21 cellular contexts compared by ENCODE assay signal in the genomic region with DNA sequence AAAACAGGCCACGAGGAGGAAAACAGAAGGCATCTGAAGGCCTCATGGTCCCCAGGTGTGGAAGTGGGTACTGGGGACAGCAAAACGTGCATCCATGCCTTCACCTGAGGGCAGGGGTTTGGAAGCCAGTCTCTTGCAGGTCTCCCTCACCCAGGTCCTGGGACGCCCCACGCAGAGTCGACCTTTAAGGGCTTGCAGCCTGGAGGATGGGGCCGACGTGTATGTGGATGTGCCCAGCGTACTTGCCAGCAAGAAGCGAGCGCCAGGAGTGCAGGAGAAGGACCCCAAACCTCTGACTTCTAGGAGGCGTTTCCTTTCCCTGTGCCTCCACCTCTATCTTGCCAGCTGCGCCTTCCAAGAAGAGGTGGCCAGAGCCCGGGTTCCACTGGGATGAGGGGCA.
DNase-seq lines count a peak whose midpoint lies in the region; ATAC-seq and TF ChIP-seq lines count a peak whose summit lies in the region.
"Had no signal": no experiment of that assay in that cellular context is flagged by ENCODE, and none has a peak within 500 bp of the region (broad histone marks: within the 10 kb centered on the region; RNA-seq: fewer than 3 reads in every experiment).

No MANE protein-coding gene starts in this region.

- peak overlapping the region; percentile 51 for H2BK12ac ChIP-seq in neuronal stem cell (ENCODE audit: low read length)

- no peak overlapping the region for H2BK120ac ChIP-seq in neuronal stem cell (ENCODE audit: low read depth, low read length)

- H2AFZ ChIP-seq in neuronal stem cell (ENCODE audit: low read length) = no peak overlapping the region

- intact Hi-C loops in CD4-positive, alpha-beta T cell (cut with DNase I, micrococcal nuclease) = no loop called here
- intact Hi-C loops in testis (cut with DNase I; ENCODE audit: low total_unique reads) = loop anchor here (5.0 kb wide), 1 partner anchor 272 kb away; no protein-coding TSS in a partner anchor

- H3K27me3 ChIP-seq in BLaER1 treated with 17β-estradiol and CSF1 and Interleukin-3, amounts not matched to agents 10 nM and 100 nM = no peaks in the 10 kb centered on the region; a peak in 2 of 22 replicates
- H3K27me3 ChIP-seq in CD4-positive, alpha-beta T cell (ENCODE audit: control insufficient read depth, insufficient read depth, low read length) = no peaks in the 10 kb centered on the region
- H3K27me3 ChIP-seq in neuronal stem cell (ENCODE audit: control insufficient read depth in 3 of 3, insufficient read depth in 3 of 3, low read depth in 1 of 3, low read length in 3 of 3) (no peaks in the 10 kb centered on the region), testis (no peaks in the 10 kb centered on the region)
- H3K27me3 ChIP-seq: Peyer's patch, SJCRH30 had no signal

- H3K79me1 ChIP-seq in neuronal stem cell (ENCODE audit: low read depth, low read length) = no peaks in the 10 kb centered on the region

- peak overlapping the region; percentile 85 for H2AK5ac ChIP-seq in neuronal stem cell (ENCODE audit: low read depth, low read length)

- no peaks in the 10 kb centered on the region for H3K27me3 Mint-ChIP-seq in CD4-positive, alpha-beta T cell
- H3K27me3 Mint-ChIP-seq in effector memory CD8-positive, alpha-beta T cell = no peaks in the 10 kb centered on the region

- CTCF ChIA-PET in CD4-positive, alpha-beta T cell (lab: Charles Lee) = no interaction called here

- H2BK15ac ChIP-seq in neuronal stem cell (ENCODE audit: low read length) = peak overlapping the region; percentile 77

- H3K9me3 Mint-ChIP-seq in CD4-positive, alpha-beta T cell = no peaks in the 10 kb centered on the region
- H3K9me3 Mint-ChIP-seq in effector memory CD8-positive, alpha-beta T cell = no peaks in the 10 kb centered on the region
- H3K9me3 Mint-ChIP-seq: H9, HFFc6 had no signal

- H3K27ac Mint-ChIP-seq in CD4-positive, alpha-beta T cell = peak overlapping the region; percentile 70
- peak overlapping the region; percentile 29 to 38 for H3K27ac Mint-ChIP-seq in effector memory CD8-positive, alpha-beta T cell
- H3K27ac Mint-ChIP-seq: HFFc6 had no signal

- peaks cover 4 to 60% (median 31%) of the 10 kb centered on the region in 11 experiments; a peak in 16 of 22 replicates for H3K36me3 ChIP-seq in BLaER1 treated with 17β-estradiol and CSF1 and Interleukin-3, amounts not matched to agents 10 nM and 100 nM
- H3K36me3 ChIP-seq in neuronal stem cell (replicated peaks in 1 of 2; ENCODE audit: control insufficient read depth in 2 of 2, insufficient read depth in 2 of 2, low read length in 2 of 2) (no peaks in the 10 kb centered on the region), testis (ENCODE audit: low read depth, missing control alignments) (no peaks in the 10 kb centered on the region)
- H3K36me3 ChIP-seq: SJCRH30 had no signal

- ATAC-seq in CD4-positive, alpha-beta T cell (ENCODE audit: poor library complexity) = no peak
- ATAC-seq in effector memory CD8-positive, alpha-beta T cell (replicated peaks) = no peak
- ATAC-seq in left lobe of liver = no peak
- ATAC-seq: GM12878 had no signal

- H2BK5ac ChIP-seq in neuronal stem cell (ENCODE audit: low read length) = peak overlapping the region; percentile 44

- no peak overlapping the region for H3K23ac ChIP-seq in neuronal stem cell (ENCODE audit: low read depth, low read length, poor library complexity)

- H4K8ac ChIP-seq in neuronal stem cell (ENCODE audit: low read depth, low read length) = no peak overlapping the region

- no peak overlapping the region for H3K9ac ChIP-seq in BLaER1 treated with 17β-estradiol and CSF1 and Interleukin-3, amounts not matched to agents 10 nM and 100 nM
- H3K9ac ChIP-seq in neuronal stem cell (ENCODE audit: low read depth, low read length, poor library complexity) = no peak overlapping the region

- H3K4me3 Mint-ChIP-seq in CD4-positive, alpha-beta T cell = no peak overlapping the region
- H3K4me3 Mint-ChIP-seq in effector memory CD8-positive, alpha-beta T cell = no peak overlapping the region
- H3K4me3 Mint-ChIP-seq: H9, HFFc6 had no signal

- peaks cover 5% of the 10 kb centered on the region for H3K4me1 Mint-ChIP-seq in CD4-positive, alpha-beta T cell (ENCODE audit: low read depth)
- H3K4me1 Mint-ChIP-seq in effector memory CD8-positive, alpha-beta T cell (ENCODE audit: low read depth in 2 of 2) = peaks cover 3% of the 10 kb centered on the region in 2 donors

- H3K4me2 ChIP-seq in BLaER1 treated with 17β-estradiol and CSF1 and Interleukin-3, amounts not matched to agents 10 nM and 100 nM = peak overlapping the region in 9 of 11 experiments; percentile 30 to 89 (median 66); a peak in 14 of 22 replicates
- H3K4me2 ChIP-seq in neuronal stem cell (ENCODE audit: insufficient read depth, low read length, poor library complexity, severe bottlenecking) = no peak overlapping the region

- peaks cover 0 to 48% (median 0%) of the 10 kb centered on the region in 11 experiments; a peak in 6 of 22 replicates for H4K20me1 ChIP-seq in BLaER1 treated with 17β-estradiol and CSF1 and Interleukin-3, amounts not matched to agents 10 nM and 100 nM

- no CpG with 5 or more reads among the region's 13 CpGs for WGBS in neuronal stem cell (ENCODE audit: extremely low coverage in 2 of 2, insufficient read length in 2 of 2, insufficient replicate concordance in 1 of 2), 2 donors
- 92 to 94% methylated on average over 7 to 13 of the region's 13 CpGs for WGBS in testis, 2 donors

- H3K4ac ChIP-seq in neuronal stem cell (ENCODE audit: low read length) = no peak overlapping the region

- peak overlapping the region; percentile 33 for H3K14ac ChIP-seq in neuronal stem cell (ENCODE audit: low read length)

- H3K18ac ChIP-seq in neuronal stem cell (ENCODE audit: low read length) = peak overlapping the region; percentile 82

- H3K4me1 ChIP-seq in BLaER1 treated with 17β-estradiol and CSF1 and Interleukin-3, amounts not matched to agents 10 nM and 100 nM = peaks cover 15 to 60% (median 58%) of the 10 kb centered on the region in 10 experiments
- H3K4me1 ChIP-seq in neuronal stem cell (ENCODE audit: control insufficient read depth in 2 of 2, insufficient read depth in 1 of 2, low read depth in 1 of 2, low read length in 2 of 2) (peaks cover 18 to 24% of the 10 kb centered on the region in 2 donors), testis (peaks cover 9% of the 10 kb centered on the region)
- H3K4me1 ChIP-seq: SJCRH30 had no signal

- POLR2A ChIA-PET in CD4-positive, alpha-beta T cell (lab: Charles Lee) = no interaction called here

- H4K91ac ChIP-seq in neuronal stem cell (ENCODE audit: low read depth, low read length, poor library complexity) = no peak overlapping the region

- no peak for TF ChIP-seq CTCF in CD4-positive, alpha-beta T cell (IDR thresholded peaks at IDR 0.05)
- TF ChIP-seq CTCF in testis (IDR thresholded peaks at IDR 0.05) = no peak

- H3K36me3 Mint-ChIP-seq in CD4-positive, alpha-beta T cell (ENCODE audit: low read depth) = peaks cover 65% of the 10 kb centered on the region
- H3K36me3 Mint-ChIP-seq in effector memory CD8-positive, alpha-beta T cell (ENCODE audit: insufficient read depth) = peaks cover 7% of the 10 kb centered on the region

- H3K4me3 ChIP-seq in BLaER1 treated with 17β-estradiol and CSF1 and Interleukin-3, amounts not matched to agents 10 nM and 100 nM = no peak overlapping the region
- H3K4me3 ChIP-seq in neuronal stem cell (ENCODE audit: low read length in 2 of 2) (no peak overlapping the region), testis (no peak overlapping the region)
- H3K4me3 ChIP-seq: GM12878, Peyer's patch, SJCRH30 had no signal

- H3K9me3 ChIP-seq in BLaER1 treated with 17β-estradiol and CSF1 and Interleukin-3, amounts not matched to agents 10 nM and 100 nM (replicated peaks in 1 of 11) = no peaks in the 10 kb centered on the region
- no peaks in the 10 kb centered on the region for H3K9me3 ChIP-seq in CD4-positive, alpha-beta T cell (ENCODE audit: control insufficient read depth, low read length)
- H3K9me3 ChIP-seq in neuronal stem cell (replicated peaks in 1 of 2; ENCODE audit: control insufficient read depth in 2 of 2, insufficient read depth in 1 of 2, low read depth in 1 of 2, low read length in 2 of 2) = no peaks in the 10 kb centered on the region
- H3K9me3 ChIP-seq in testis = no peaks in the 10 kb centered on the region
- H3K9me3 ChIP-seq: Peyer's patch, SJCRH30 had no signal

- no peak for TF ChIP-seq POLR2A in testis (IDR thresholded peaks at IDR 0.05)

- DNase-seq in CD4-positive, alpha-beta T cell = no peak
- no peak for DNase-seq in effector memory CD8-positive, alpha-beta T cell
- DNase-seq in neuronal stem cell (ENCODE audit: low spot score) = no peak
- DNase-seq in NCI-H187 (lab: John Stamatoyannopoulos, UW) = no peak
- no peak for DNase-seq in left lobe of liver (ENCODE audit: low spot score)
- DNase-seq in testis = no peak
- DNase-seq: ACHN, C1 segment of cervical spinal cord, DMS79, H9, HFFc6, Kasumi-1, NCI-H1694, NCI-H2081 treated with DMSO at 0.1 percent for 48 hours, NCI-H2171 treated with DMSO at 0.1 percent for 48 hours, NCI-H524 treated with DMSO at 0.1 percent for 48 hours, NCI-H82, Peyer's patch, SJCRH30 had no signal

- H3K27ac ChIP-seq in BLaER1 treated with 17β-estradiol and CSF1 and Interleukin-3, amounts not matched to agents 10 nM and 100 nM = peak overlapping the region in 2 of 11 experiments; percentile 27 to 29; a peak in 1 of 22 replicates
- H3K27ac ChIP-seq in CD4-positive, alpha-beta T cell (ENCODE audit: low read depth, low read length) = no peak overlapping the region
- H3K27ac ChIP-seq in neuronal stem cell (replicated peaks; ENCODE audit: low read length) = no peak overlapping the region
- no peak overlapping the region for H3K27ac ChIP-seq in testis
- H3K27ac ChIP-seq: Peyer's patch, SJCRH30 had no signal
